In genomic region chr3:195622012-195622411, GRCh38 we compare ENCODE assay signal across 5 cellular contexts. TPM values are rescaled to one million over a fixed set of nuclear protein-coding genes. Genes with fewer than 3 reads are reported as not detected.
"Had no signal": no experiment of that assay in that cellular context is flagged by ENCODE, and none has a peak within 500 bp of the region (broad histone marks: within the 10 kb centered on the region; RNA-seq: fewer than 3 reads in every experiment).

No MANE protein-coding gene starts in this region.

RNA-seq across cellular contexts. Expression of gene APOD, which starts 38.3 kb away (rescaled TPM):
- total RNA-seq: activated CD4-positive, alpha-beta T cell treated with anti-CD3 and anti-CD28 coated beads for 36 hours; activated CD8-positive, alpha-beta memory T cell treated with anti-CD3 and anti-CD28 coated beads for 36 hours; cardiac muscle cell; PC-3; T-helper 2 cell treated with Interferon-gamma antibody and Interleukin-4, amounts not matched to agents 100 ng/mL and 5 ng/mL, for 36 hours had no signal
